1 cellular context compared by ENCODE assay signal in genomic region chr20:50193851-50194830, GRCh38.
TF ChIP-seq lines count a peak whose summit lies in the region.

No MANE protein-coding gene starts in this region.

TF ChIP-seq in K562, 482 proteins besides CTCF, POLR2A, EP300 and RAD21 (continued from another document):
- TF ChIP-seq, protein P1, sequence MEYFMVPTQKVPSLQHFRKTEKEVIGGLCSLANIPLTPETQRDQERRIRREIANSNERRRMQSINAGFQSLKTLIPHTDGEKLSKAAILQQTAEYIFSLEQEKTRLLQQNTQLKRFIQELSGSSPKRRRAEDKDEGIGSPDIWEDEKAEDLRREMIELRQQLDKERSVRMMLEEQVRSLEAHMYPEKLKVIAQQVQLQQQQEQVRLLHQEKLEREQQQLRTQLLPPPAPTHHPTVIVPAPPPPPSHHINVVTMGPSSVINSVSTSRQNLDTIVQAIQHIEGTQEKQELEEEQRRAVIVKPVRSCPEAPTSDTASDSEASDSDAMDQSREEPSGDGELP (CRISPR knock-in tag; IDR thresholded peaks at IDR 0.05; ENCODE audit: borderline replicate concordance), result peak; percentile 57
- TF ChIP-seq TAF1 (IDR thresholded peaks at IDR 0.05; ENCODE audit: control insufficient read depth, extremely low read depth, insufficient read depth, low read length, severe bottlenecking), result no peak
- 0 out of 4 replicates have a peak, but pooled peaks of 1 of the 2 experiments have one; percentile 9 for TF ChIP-seq SIN3A (IDR thresholded peaks at IDR 0.05; ENCODE audit: borderline replicate concordance in 2 of 2, control insufficient read depth in 1 of 2, low read depth in 2 of 2, low read length in 2 of 2)
- TF ChIP-seq FOXP1 (CRISPR knock-in tag; IDR thresholded peaks at IDR 0.05), result peak; percentile 21; the same call in 1 of the 2 replicates
- no peak for TF ChIP-seq RUNX1 (IDR thresholded peaks at IDR 0.05; ENCODE audit: low read depth)
- no peak for TF ChIP-seq NR4A1 (CRISPR knock-in tag; IDR thresholded peaks at IDR 0.05)
- peak; percentile 25; the same call in 1 of the 2 replicates for TF ChIP-seq NR4A1 (tag; IDR thresholded peaks at IDR 0.05)
- TF ChIP-seq SOX6 (IDR thresholded peaks at IDR 0.05), result no peak
- TF ChIP-seq ZNF586 (CRISPR knock-in tag; conservative IDR thresholded peaks at IDR 0.05), result no peak
- TF ChIP-seq FOSL1 (tag; conservative IDR thresholded peaks at IDR 0.05), result no peak
- TF ChIP-seq STAT5B (CRISPR knock-in tag; IDR thresholded peaks at IDR 0.05), result no peak
- peak; percentile 53; the same call in 1 of the 2 replicates for TF ChIP-seq SP1 (CRISPR knock-in tag; IDR thresholded peaks at IDR 0.05)
